14 cellular contexts compared by ENCODE assay signal in the genomic region with DNA sequence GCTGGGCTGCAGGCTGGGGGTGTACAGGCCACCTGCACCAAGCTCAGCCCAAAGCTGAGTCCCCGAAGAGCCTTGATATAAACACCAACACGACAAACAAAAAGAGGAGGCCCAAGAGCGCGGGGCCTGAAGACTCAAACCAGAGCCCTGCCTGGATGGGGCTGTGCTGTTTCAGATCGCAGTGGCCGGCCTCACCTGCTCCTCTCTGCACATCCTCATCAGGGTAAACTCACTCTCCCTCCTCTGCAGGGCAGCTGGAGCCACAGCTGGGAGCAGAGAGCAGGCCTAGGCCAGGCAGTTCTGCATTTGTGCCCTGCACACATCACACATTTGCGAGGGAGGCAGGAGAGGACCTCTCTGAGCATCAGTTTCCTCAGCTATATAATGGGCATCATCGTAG. TPM values are rescaled to one million over a fixed set of nuclear protein-coding genes. Genes with fewer than 3 reads are reported as not detected.
"Had no signal": no experiment of that assay in that cellular context is flagged by ENCODE, and none has a peak within 500 bp of the region (broad histone marks: within the 10 kb centered on the region; RNA-seq: fewer than 3 reads in every experiment).

No MANE protein-coding gene starts in this region.

- H3K27ac ChIP-seq: breast epithelium, esophagus squamous epithelium, neural progenitor cell, parathyroid adenoma, tibial artery had no signal

- H3K79me2 ChIP-seq: parathyroid adenoma had no signal

- H3K9ac ChIP-seq: neural progenitor cell, parathyroid adenoma had no signal

- H3K36me3 Mint-ChIP-seq: neural progenitor cell had no signal

- DNase-seq: activated B cell treated with CpG ODN at 0.5 μM for 24 hours; activated CD4-positive, alpha-beta T cell treated with anti-CD3 and anti-CD28 coated beads, Interleukin-2, amount 50 U/mL, for 1 hour; esophagus squamous epithelium; foreskin fibroblast; mesenchymal stem cell; retina; small intestine had no signal

- H3K4me1 ChIP-seq: parathyroid adenoma had no signal

- H3K36me3 ChIP-seq: breast epithelium, neural progenitor cell had no signal

- H3K9me3 Mint-ChIP-seq: activated B cell treated with CpG ODN at 0.5 μM for 24 hours, neural progenitor cell had no signal

- H3K9me3 ChIP-seq: breast epithelium, esophagus squamous epithelium, tibial artery had no signal

- H3K4me2 ChIP-seq: neural progenitor cell had no signal

- H3K27ac Mint-ChIP-seq: neural progenitor cell had no signal

- H3K27me3 Mint-ChIP-seq: activated B cell treated with CpG ODN at 0.5 μM for 24 hours had no signal

- H2AFZ ChIP-seq: neural progenitor cell, parathyroid adenoma had no signal

- H3K27me3 ChIP-seq: breast epithelium, esophagus squamous epithelium, tibial artery had no signal

- H3K4me3 Mint-ChIP-seq: activated B cell treated with CpG ODN at 0.5 μM for 24 hours had no signal

- H3K4me3 ChIP-seq: breast epithelium, esophagus squamous epithelium, neural progenitor cell, tibial artery had no signal

RNA-seq across cellular contexts. Expression of a gene that starts 57.9 kb away (rescaled TPM):
- total RNA-seq: activated B cell treated with CpG ODN at 0.5 μM for 24 hours; activated CD8-positive, alpha-beta memory T cell treated with anti-CD3 and anti-CD28 coated beads for 36 hours; aorta; breast epithelium; esophagus squamous epithelium; left lobe of liver had no signal
- polyA plus RNA-seq: aorta, small intestine had no signal
